2 cellular contexts compared by ENCODE assay signal in the genomic region with DNA sequence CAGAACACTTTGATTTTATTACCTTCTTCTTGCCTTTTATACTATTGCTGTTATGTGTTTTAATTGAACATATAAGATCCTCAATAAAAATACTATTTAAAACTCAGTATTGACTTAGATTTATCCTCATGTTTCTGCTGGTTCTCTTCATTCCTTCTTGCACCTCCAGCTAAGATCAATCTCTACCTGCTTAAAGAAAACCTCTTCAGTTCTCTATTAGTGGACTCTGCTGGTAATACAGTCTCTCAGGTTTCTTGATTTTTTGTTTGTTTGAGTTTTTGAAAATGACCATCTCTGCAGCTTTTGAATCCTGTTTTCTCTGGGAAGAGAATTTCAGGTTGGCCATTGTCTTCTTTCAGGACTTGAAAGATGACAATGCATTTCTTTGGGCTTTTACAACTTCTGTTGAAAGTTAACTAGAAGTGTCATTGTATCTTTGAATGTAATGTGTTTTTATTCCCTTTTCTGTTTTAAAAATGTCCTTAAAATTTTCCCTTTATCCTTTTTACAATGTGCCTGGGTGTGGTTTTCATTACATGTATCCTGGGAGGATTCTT.
A peak's percentile ranks its signal among the peaks of the same experiment; 100 is the strongest.
TF ChIP-seq lines count a peak whose summit lies in the region.

No MANE protein-coding gene starts in this region.

TF ChIP-seq in IMR-90, 13 proteins besides CTCF, POLR2A, EP300 and RAD21:
- TF ChIP-seq NFE2L2 (IDR thresholded peaks at IDR 0.05; ENCODE audit: low read depth, low read length) (0 out of 2 replicates have a peak, but pooled peaks have one; percentile 12), RFX5 (IDR thresholded peaks at IDR 0.05; ENCODE audit: low read depth, low read length) (no peak)

TF ChIP-seq in GM12891, 5 proteins besides CTCF, POLR2A, EP300 and RAD21:
- no peak for TF ChIP-seq POLR2AphosphoS5 (IDR thresholded peaks at IDR 0.05; ENCODE audit: low read depth, low read length)
